Comparison of ENCODE assay signal across 8 cellular contexts in the genomic region with DNA sequence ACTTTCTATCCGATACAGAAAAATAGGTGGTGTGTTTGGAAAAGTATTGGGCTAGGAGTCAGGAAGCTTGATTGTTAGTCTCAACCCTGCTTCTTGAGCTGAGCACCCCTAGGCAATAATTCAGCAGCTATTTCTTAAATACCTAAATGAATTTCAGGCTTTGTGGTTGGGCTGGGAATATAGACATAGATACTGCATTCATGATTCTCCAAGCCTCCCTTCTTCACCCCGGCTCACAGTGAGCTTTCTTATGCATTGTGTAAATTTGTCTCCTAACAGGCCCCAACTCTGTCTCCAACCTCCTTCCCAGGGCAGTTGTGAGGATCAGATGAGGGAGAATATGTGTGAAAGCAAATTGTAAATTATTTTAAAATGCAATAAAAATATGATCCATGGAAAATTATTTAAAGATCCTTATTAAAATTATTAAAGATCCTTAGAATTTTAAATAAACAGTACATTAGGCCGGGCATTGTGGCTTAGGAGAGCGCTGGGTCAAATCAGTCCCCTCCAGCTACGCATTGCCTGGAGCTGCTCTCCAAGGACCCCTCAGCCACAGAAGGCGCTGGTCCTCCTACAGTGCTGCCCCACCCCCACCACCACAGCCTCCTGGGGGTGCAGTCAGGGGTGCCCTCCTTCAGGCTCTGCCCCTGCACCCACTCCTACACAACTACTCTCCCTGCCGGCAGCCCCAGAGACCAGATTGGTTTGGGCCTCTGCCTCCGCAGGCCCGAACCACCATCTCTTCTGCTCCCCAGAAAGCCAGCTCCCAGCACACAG. TPM values are rescaled to one million over a fixed set of nuclear protein-coding genes. Genes with fewer than 3 reads are reported as not detected.
DNase-seq lines count a peak whose midpoint lies in the region; ATAC-seq and TF ChIP-seq lines count a peak whose summit lies in the region.
"Not testable (repeated sequence)": the region's sequence is repeated elsewhere in the genome, so short reads cannot be mapped to it uniquely, and the experiment has no call there.

No MANE protein-coding gene starts in this region.

- TF ChIP-seq EP300 in esophagus muscularis mucosa (IDR thresholded peaks at IDR 0.05) = not testable (repeated sequence)

- H3K27me3 ChIP-seq in CD4-positive, CD25-positive, alpha-beta regulatory T cell (ENCODE audit: control insufficient read depth, insufficient read depth, low read length); esophagus muscularis mucosa: not testable (repeated sequence)

- intact Hi-C loops in esophagus muscularis mucosa (cut with DNase I); natural killer cell (cut with micrococcal nuclease): not testable (repeated sequence)

- not testable (repeated sequence) for H3K36me3 ChIP-seq in CD4-positive, CD25-positive, alpha-beta regulatory T cell (ENCODE audit: control insufficient read depth, insufficient read depth, low read length); SK-N-MC (ENCODE audit: insufficient read depth, low read length); esophagus muscularis mucosa

- peaks cover 7 to 26% (median 15%) of the 10 kb centered on the region in 4 donors for H3K4me1 Mint-ChIP-seq in CD4-positive, CD25-positive, alpha-beta regulatory T cell
- H3K4me1 Mint-ChIP-seq in HFFc6 (ENCODE audit: low read depth) (peaks cover 24% of the 10 kb centered on the region), natural killer cell (peaks cover 8 to 14% of the 10 kb centered on the region in 2 donors)
- H3K4me1 Mint-ChIP-seq in activated CD8-positive, alpha-beta memory T cell treated with anti-CD3 and anti-CD28 coated beads, Interleukin-2, amount 10 ng/mL, durations not matched to agents 7 days and 5 days = peaks cover 12% of the 10 kb centered on the region
- H3K4me1 Mint-ChIP-seq in activated naive CD8-positive, alpha-beta T cell treated with anti-CD3 and anti-CD28 coated beads, Interleukin-2, amount 10 ng/mL, durations not matched to agents 7 days and 5 days = peaks cover 13% of the 10 kb centered on the region
- peaks cover 13 to 15% of the 10 kb centered on the region in 2 donors for H3K4me1 Mint-ChIP-seq in stimulated activated naive B cell treated with anti-CD40 and anti-IgM and Interleukin-4, amounts not matched to agents 10 μg/mL and 1 μg/mL and 100 μg/mL, for 72 hours

- not testable (repeated sequence) for H3K4me3 ChIP-seq in CD4-positive, CD25-positive, alpha-beta regulatory T cell (ENCODE audit: low read depth, low read length); esophagus muscularis mucosa
- H3K4me3 ChIP-seq in SK-N-MC = 0 out of 2 replicates have a peak overlapping the region, but pooled peaks have one; percentile 31

- H3K27ac Mint-ChIP-seq in CD4-positive, CD25-positive, alpha-beta regulatory T cell = peak overlapping the region in 2 of 3 donors; percentile 89 to 90
- H3K27ac Mint-ChIP-seq in HFFc6 = peak overlapping the region; percentile 96; the same call in 1 of the 2 replicates
- H3K27ac Mint-ChIP-seq in activated CD8-positive, alpha-beta memory T cell treated with anti-CD3 and anti-CD28 coated beads, Interleukin-2, amount 10 ng/mL, durations not matched to agents 7 days and 5 days; activated naive CD8-positive, alpha-beta T cell treated with anti-CD3 and anti-CD28 coated beads, Interleukin-2, amount 10 ng/mL, durations not matched to agents 7 days and 5 days; natural killer cell: not testable (repeated sequence)
- H3K27ac Mint-ChIP-seq in stimulated activated naive B cell treated with anti-CD40 and anti-IgM and Interleukin-4, amounts not matched to agents 10 μg/mL and 1 μg/mL and 100 μg/mL, for 72 hours = peak overlapping the region; percentile 72

- TF ChIP-seq CTCF in HFFc6 (IDR thresholded peaks at IDR 0.05); esophagus muscularis mucosa (IDR thresholded peaks at IDR 0.05); natural killer cell (IDR thresholded peaks at IDR 0.05): not testable (repeated sequence)

- CTCF ChIA-PET in activated CD8-positive, alpha-beta memory T cell treated with anti-CD3 and anti-CD28 coated beads, Interleukin-2, amount 10 ng/mL, durations not matched to agents 7 days and 5 days (lab: Charles Lee) = interaction anchor here (0.8 to 1.7 kb wide), 3 partner anchors 13 to 50 kb away, joined by 3 to 4 read pairs (median 3); no protein-coding TSS in a partner anchor

- not testable (repeated sequence) for TF ChIP-seq POLR2A in esophagus muscularis mucosa (IDR thresholded peaks at IDR 0.05; ENCODE audit: low read depth)

- WGBS in esophagus muscularis mucosa = 88% methylated on average over 7 of the region's 9 CpGs

- H3K4me1 ChIP-seq in CD4-positive, CD25-positive, alpha-beta regulatory T cell (ENCODE audit: control insufficient read depth, insufficient read depth, low read length, poor library complexity, severe bottlenecking) = peaks cover 10% of the 10 kb centered on the region
- peaks cover 12 to 20% (median 16%) of the 10 kb centered on the region in 4 donors for H3K4me1 ChIP-seq in esophagus muscularis mucosa

- H3K4me3 Mint-ChIP-seq in CD4-positive, CD25-positive, alpha-beta regulatory T cell = peak overlapping the region; percentile 83 to 95 (median 90)
- H3K4me3 Mint-ChIP-seq in HFFc6 = peak overlapping the region; percentile 90
- H3K4me3 Mint-ChIP-seq in activated CD8-positive, alpha-beta memory T cell treated with anti-CD3 and anti-CD28 coated beads, Interleukin-2, amount 10 ng/mL, durations not matched to agents 7 days and 5 days = peak overlapping the region; percentile 81
- H3K4me3 Mint-ChIP-seq in activated naive CD8-positive, alpha-beta T cell treated with anti-CD3 and anti-CD28 coated beads, Interleukin-2, amount 10 ng/mL, durations not matched to agents 7 days and 5 days = peak overlapping the region; percentile 88
- peak overlapping the region; percentile 91 for H3K4me3 Mint-ChIP-seq in natural killer cell
- not testable (repeated sequence) for H3K4me3 Mint-ChIP-seq in stimulated activated naive B cell treated with anti-CD40 and anti-IgM and Interleukin-4, amounts not matched to agents 10 μg/mL and 1 μg/mL and 100 μg/mL, for 72 hours

- H3K27me3 Mint-ChIP-seq in CD4-positive, CD25-positive, alpha-beta regulatory T cell; activated CD8-positive, alpha-beta memory T cell treated with anti-CD3 and anti-CD28 coated beads, Interleukin-2, amount 10 ng/mL, durations not matched to agents 7 days and 5 days; stimulated activated naive B cell treated with anti-CD40 and anti-IgM and Interleukin-4, amounts not matched to agents 10 μg/mL and 1 μg/mL and 100 μg/mL, for 72 hours: not testable (repeated sequence)
- H3K27me3 Mint-ChIP-seq in HFFc6 (ENCODE audit: insufficient read depth) = peaks cover 11% of the 10 kb centered on the region
- peaks cover 15% of the 10 kb centered on the region for H3K27me3 Mint-ChIP-seq in activated naive CD8-positive, alpha-beta T cell treated with anti-CD3 and anti-CD28 coated beads, Interleukin-2, amount 10 ng/mL, durations not matched to agents 7 days and 5 days
- peaks cover 7 to 44% of the 10 kb centered on the region in 2 donors for H3K27me3 Mint-ChIP-seq in natural killer cell (ENCODE audit: low read depth in 2 of 2)

- H3K36me3 Mint-ChIP-seq in CD4-positive, CD25-positive, alpha-beta regulatory T cell; HFFc6 (ENCODE audit: low read depth); activated CD8-positive, alpha-beta memory T cell treated with anti-CD3 and anti-CD28 coated beads, Interleukin-2, amount 10 ng/mL, durations not matched to agents 7 days and 5 days; activated naive CD8-positive, alpha-beta T cell treated with anti-CD3 and anti-CD28 coated beads, Interleukin-2, amount 10 ng/mL, durations not matched to agents 7 days and 5 days; natural killer cell; stimulated activated naive B cell treated with anti-CD40 and anti-IgM and Interleukin-4, amounts not matched to agents 10 μg/mL and 1 μg/mL and 100 μg/mL, for 72 hours: not testable (repeated sequence)

- H3K9me3 ChIP-seq in CD4-positive, CD25-positive, alpha-beta regulatory T cell (ENCODE audit: control insufficient read depth in 2 of 2, low read length in 2 of 2); SK-N-MC (ENCODE audit: low read depth, low read length); esophagus muscularis mucosa: not testable (repeated sequence)

- not testable (repeated sequence) for DNase-seq in CD4-positive, CD25-positive, alpha-beta regulatory T cell; HFFc6; activated CD8-positive, alpha-beta memory T cell treated with anti-CD3 and anti-CD28 coated beads, Interleukin-2, amount 10 ng/mL, durations not matched to agents 7 days and 5 days; activated naive CD8-positive, alpha-beta T cell treated with anti-CD3 and anti-CD28 coated beads, Interleukin-2, amount 10 ng/mL, durations not matched to agents 7 days and 5 days; esophagus muscularis mucosa (ENCODE audit: extremely low spot score); natural killer cell; stimulated activated naive B cell treated with anti-CD40 and anti-IgM and Interleukin-4, amounts not matched to agents 10 μg/mL and 1 μg/mL and 100 μg/mL, for 72 hours
- peak; percentile 57 for DNase-seq in SK-N-MC (ENCODE audit: low read depth, low spot score)

- not testable (repeated sequence) for H3K9ac ChIP-seq in SK-N-MC (ENCODE audit: insufficient read length)

- not testable (repeated sequence) for ATAC-seq in CD4-positive, CD25-positive, alpha-beta regulatory T cell (ENCODE audit: low read depth in 2 of 2); activated CD8-positive, alpha-beta memory T cell treated with anti-CD3 and anti-CD28 coated beads, Interleukin-2, amount 10 ng/mL, durations not matched to agents 7 days and 5 days; activated naive CD8-positive, alpha-beta T cell treated with anti-CD3 and anti-CD28 coated beads, Interleukin-2, amount 10 ng/mL, durations not matched to agents 7 days and 5 days (ENCODE audit: low read depth); natural killer cell; stimulated activated naive B cell treated with anti-CD40 and anti-IgM and Interleukin-4, amounts not matched to agents 10 μg/mL and 1 μg/mL and 100 μg/mL, for 72 hours (replicated peaks)

- not testable (repeated sequence) for H3K27ac ChIP-seq in CD4-positive, CD25-positive, alpha-beta regulatory T cell (ENCODE audit: insufficient read depth, low read length, poor library complexity, severe bottlenecking)
- H3K27ac ChIP-seq in SK-N-MC = peak overlapping the region; percentile 81
- peak overlapping the region; percentile 81 to 87 (median 85) for H3K27ac ChIP-seq in esophagus muscularis mucosa (replicated peaks in 1 of 4)

- POLR2A ChIA-PET in activated naive CD8-positive, alpha-beta T cell treated with anti-CD3 and anti-CD28 coated beads, Interleukin-2, amount 10 ng/mL, durations not matched to agents 7 days and 5 days (lab: Charles Lee) = not testable (repeated sequence)

- H3K9me3 Mint-ChIP-seq in CD4-positive, CD25-positive, alpha-beta regulatory T cell; HFFc6; activated CD8-positive, alpha-beta memory T cell treated with anti-CD3 and anti-CD28 coated beads, Interleukin-2, amount 10 ng/mL, durations not matched to agents 7 days and 5 days (ENCODE audit: low read depth); activated naive CD8-positive, alpha-beta T cell treated with anti-CD3 and anti-CD28 coated beads, Interleukin-2, amount 10 ng/mL, durations not matched to agents 7 days and 5 days; natural killer cell; stimulated activated naive B cell treated with anti-CD40 and anti-IgM and Interleukin-4, amounts not matched to agents 10 μg/mL and 1 μg/mL and 100 μg/mL, for 72 hours: not testable (repeated sequence)

RNA-seq across cellular contexts. Expression of gene CSPG4, which starts 47.3 kb away (rescaled TPM):
- not detected for total RNA-seq in CD4-positive, CD25-positive, alpha-beta regulatory T cell
- not detected for polyA plus RNA-seq in CD4-positive, CD25-positive, alpha-beta regulatory T cell
- 100 to 1,000 TPM in 1 of 6 experiments, 10 to 100 TPM in 5; 81.2 to 111 (median 95.7) TPM for total RNA-seq in HFFc6 (2021; fragmentation: NEBNext Ultra II Directional; extraction: Animal tissue kit (Norgen Biotek cat#: 25700))
- under 1 TPM in 1 of 2 experiments, not detected in 1; 0.07 TPM for total RNA-seq in activated CD8-positive, alpha-beta memory T cell treated with anti-CD3 and anti-CD28 coated beads, Interleukin-2, amount 10 ng/mL, durations not matched to agents 7 days and 5 days
- total RNA-seq in activated naive CD8-positive, alpha-beta T cell treated with anti-CD3 and anti-CD28 coated beads, Interleukin-2, amount 10 ng/mL, durations not matched to agents 7 days and 5 days = not detected
- total RNA-seq in esophagus muscularis mucosa (100 to 1,000 TPM; 133 to 386 (median 182) TPM), natural killer cell (under 1 TPM; 0.05 to 0.09 (median 0.07) TPM)

Comparison
In these comparisons a context has a peak if more than half of its experiments do, and no peak if none do; other contexts are left out.
1. RNA of gene CSPG4, which starts 47.3 kb away (total RNA-seq): 133 to 386 TPM in esophagus muscularis mucosa and 81.2 to 111 TPM in HFFc6; 0.05 to 0.09 TPM in natural killer cell, 0.07 TPM in activated CD8-positive, alpha-beta memory T cell treated with anti-CD3 and anti-CD28 coated beads, Interleukin-2, amount 10 ng/mL, durations not matched to agents 7 days and 5 days, not detected in CD4-positive, CD25-positive, alpha-beta regulatory T cell (single experiment) and not detected in activated naive CD8-positive, alpha-beta T cell treated with anti-CD3 and anti-CD28 coated beads, Interleukin-2, amount 10 ng/mL, durations not matched to agents 7 days and 5 days; every median in the first group is over 10 times any median in the second.